19 cellular contexts compared by ENCODE assay signal in the genomic region with DNA sequence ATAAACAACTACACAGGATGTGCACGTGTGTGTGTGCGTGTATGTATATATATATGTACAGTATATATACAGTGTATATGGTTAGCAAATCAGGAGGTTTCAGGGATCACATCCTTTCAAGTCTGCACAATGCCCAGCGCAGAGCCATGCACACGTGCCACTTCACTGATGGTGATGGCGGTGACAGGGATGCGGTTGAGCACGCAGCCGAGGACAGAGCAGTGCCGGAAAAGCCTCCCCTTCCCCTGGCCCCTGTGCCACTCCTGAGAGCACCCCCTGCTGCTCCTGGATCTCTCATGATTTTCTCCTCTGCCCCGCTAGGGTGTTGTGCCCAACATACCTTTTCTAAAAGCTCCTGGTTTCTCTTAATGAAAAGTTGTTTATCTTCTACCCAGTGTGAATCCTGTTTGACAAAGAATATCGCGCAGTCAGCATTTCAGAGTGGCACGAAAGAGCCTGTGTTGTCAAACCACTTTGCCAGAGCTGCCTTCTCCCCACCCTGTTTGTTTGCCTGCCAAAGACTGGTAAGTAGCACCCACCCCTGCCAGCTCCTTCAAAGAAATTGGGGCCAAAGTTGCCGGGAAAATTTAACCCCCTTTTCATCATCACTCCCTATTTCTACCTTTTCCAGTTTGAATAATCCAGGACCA.
DNase-seq lines count a peak whose midpoint lies in the region; ATAC-seq and TF ChIP-seq lines count a peak whose summit lies in the region.
"Had no signal": no experiment of that assay in that cellular context is flagged by ENCODE, and none has a peak within 500 bp of the region (broad histone marks: within the 10 kb centered on the region; RNA-seq: fewer than 3 reads in every experiment).

No MANE protein-coding gene starts in this region.

- no peak overlapping the region for H2AFZ ChIP-seq in GM23338

- no peaks in the 10 kb centered on the region for H3K9me2 ChIP-seq in GM23338 (ENCODE audit: insufficient read depth)

- H3K36me3 ChIP-seq in GM23338 (ENCODE audit: insufficient read depth): peaks cover 25% of the 10 kb centered on the region; the same call in 1 of the 2 replicates

- no peak; the same call in 2 of the 3 replicates for ATAC-seq in GM23338
- no peak for ATAC-seq in GM21576 (IDR thresholded peaks at IDR 0.05; ENCODE audit: unreplicated experiment)
- no peak for ATAC-seq in GM18861 (IDR thresholded peaks at IDR 0.05; ENCODE audit: unreplicated experiment)
- ATAC-seq: T-helper 17 cell had no signal

- no peak overlapping the region for H3K4me2 ChIP-seq in GM23338

- DNase-seq in GM23338 (ENCODE audit: low spot score) (no peak), NCI-H510A (lab: John Stamatoyannopoulos, UW) (peak; percentile 55), epithelial cell of esophagus (ENCODE audit: low read depth) (peak; percentile 5), pons (ENCODE audit: low spot score) (peak; percentile 13), HK-2 (ENCODE audit: unreplicated experiment) (no peak), foreskin fibroblast (no peak)
- DNase-seq: CD4-positive, CD25-positive, alpha-beta regulatory T cell; DMS79; MV-4-11; NCI-H1417 treated with DMSO at 0.1 percent for 48 hours; NCI-H2029; NCI-H2171 treated with DMSO at 0.1 percent for 48 hours; NCI-H524 treated with DMSO at 0.1 percent for 48 hours; NK-92 treated with Interleukin-12 subunit alpha and Interleukin-12 subunit beta, amount 100 ng/mL, for 24 hours; SHP77 treated with DMSO at 0.1 percent for 48 hours; T-helper 17 cell had no signal

- H3K9me3 Mint-ChIP-seq in GM23338: no peaks in the 10 kb centered on the region
- H3K9me3 Mint-ChIP-seq: CD4-positive, CD25-positive, alpha-beta regulatory T cell had no signal

- peaks cover 11% of the 10 kb centered on the region for H3K4me1 Mint-ChIP-seq in GM23338
- H3K4me1 Mint-ChIP-seq: B cell; CD4-positive, CD25-positive, alpha-beta regulatory T cell; T-helper 17 cell had no signal

- H3K27ac ChIP-seq in GM23338 (ENCODE audit: low read depth): no peak overlapping the region

- H3K27me3 ChIP-seq in GM23338 (ENCODE audit: insufficient read depth): no peaks in the 10 kb centered on the region

- TF ChIP-seq CTCF in GM23338 (conservative IDR thresholded peaks at IDR 0.05; ENCODE audit: low read depth in 2 of 2) (no peak), epithelial cell of esophagus (IDR thresholded peaks at IDR 0.05; ENCODE audit: insufficient read depth, low read depth, low read length, missing control alignments) (no peak), foreskin fibroblast (IDR thresholded peaks at IDR 0.05; ENCODE audit: low read depth, low read length) (no peak)

- H3K27ac Mint-ChIP-seq in GM23338: 0 out of 2 replicates have a peak overlapping the region, but pooled peaks have one; percentile 36
- H3K27ac Mint-ChIP-seq: B cell; CD4-positive, CD25-positive, alpha-beta regulatory T cell; T-helper 17 cell had no signal

- H4K20me1 ChIP-seq in GM23338 (replicated peaks; ENCODE audit: insufficient read depth): no peaks in the 10 kb centered on the region

- peaks cover 28% of the 10 kb centered on the region for H3K36me3 Mint-ChIP-seq in GM23338 (ENCODE audit: low read depth)
- H3K36me3 Mint-ChIP-seq: CD4-positive, CD25-positive, alpha-beta regulatory T cell had no signal

- 0 out of 2 replicates have a peak, but pooled peaks cover 9% of the 10 kb centered on the region for H3F3A ChIP-seq in GM23338 (replicated peaks; ENCODE audit: low read depth)

- H3K4me3 ChIP-seq in GM23338 (no peak overlapping the region), epithelial cell of esophagus (ENCODE audit: low read length) (no peak overlapping the region), foreskin fibroblast (ENCODE audit: low read depth in 1 of 2, low read length in 2 of 2) (no peak overlapping the region)

- H3K4me3 Mint-ChIP-seq in GM23338: no peak overlapping the region
- H3K4me3 Mint-ChIP-seq: B cell; CD4-positive, CD25-positive, alpha-beta regulatory T cell; T-helper 17 cell had no signal

- peaks cover 4% of the 10 kb centered on the region for H3K27me3 Mint-ChIP-seq in GM23338 (ENCODE audit: insufficient read depth, low read depth, poor library complexity)
- H3K27me3 Mint-ChIP-seq: B cell; CD4-positive, CD25-positive, alpha-beta regulatory T cell; T-helper 17 cell had no signal

- H3K4me1 ChIP-seq in GM23338 (ENCODE audit: insufficient read depth): peaks cover 19% of the 10 kb centered on the region

- H3K79me2 ChIP-seq in GM23338 (replicated peaks; ENCODE audit: insufficient read depth): no peaks in the 10 kb centered on the region

TF ChIP-seq in GM23338, 12 proteins besides CTCF, POLR2A, EP300 and RAD21:
- TF ChIP-seq ZNF331 (CRISPR knock-in tag; IDR thresholded peaks at IDR 0.05; ENCODE audit: low read depth): no peak
- TF ChIP-seq POLR2AphosphoS5 (IDR thresholded peaks at IDR 0.05; ENCODE audit: low read depth): no peak
- no peak for TF ChIP-seq JUNB (IDR thresholded peaks at IDR 0.05; ENCODE audit: unreplicated experiment)
- no peak for TF ChIP-seq EZH2 (IDR thresholded peaks at IDR 0.05; ENCODE audit: low read depth, unreplicated experiment)

Comparison
In these comparisons a context has a peak if more than half of its experiments do, and no peak if none do; other contexts are left out.
1. DNase-seq: peak in NCI-H510A (single experiment), epithelial cell of esophagus (single experiment) and pons (single experiment); none in GM23338 (single experiment), HK-2 (single experiment) and foreskin fibroblast (0 of 2).